25 cellular contexts compared by ENCODE assay signal in the genomic region with DNA sequence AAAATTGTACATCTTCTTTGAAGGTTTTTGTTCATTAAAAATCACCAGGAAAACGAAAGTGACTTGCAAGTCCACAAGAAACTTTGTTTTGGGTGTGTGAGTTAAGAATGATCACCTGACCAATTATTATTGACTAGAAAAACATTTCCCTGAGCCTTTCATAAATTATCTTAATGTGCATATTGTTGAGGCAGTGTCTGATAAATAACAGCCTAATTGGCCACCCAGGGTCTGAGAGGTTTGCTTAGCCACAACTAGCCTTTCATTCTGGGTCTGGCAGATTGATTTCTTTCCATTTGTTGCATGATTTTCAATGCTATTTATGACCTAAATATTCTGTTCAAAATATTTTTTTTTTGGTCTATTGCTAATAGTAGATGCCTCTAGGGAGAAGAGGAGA.
"Had no signal": no experiment of that assay in that cellular context is flagged by ENCODE, and none has a peak within 500 bp of the region (broad histone marks: within the 10 kb centered on the region; RNA-seq: fewer than 3 reads in every experiment).

No MANE protein-coding gene starts in this region.

- H3K9me3 ChIP-seq: adrenal gland, Peyer's patch, SJCRH30, SK-N-SH had no signal

- H3K27ac ChIP-seq: adrenal gland, coronary artery, Peyer's patch, RWPE1, SJCRH30, VCaP had no signal

- DNase-seq: activated CD4-positive, alpha-beta memory T cell treated with anti-CD3 and anti-CD28 coated beads, Interleukin-2, amount 10 ng/mL, durations not matched to agents 7 days and 5 days; activated CD4-positive, alpha-beta T cell treated with anti-CD3 and anti-CD28 coated beads, Interleukin-2, amount 50 U/mL, for 1 hour; activated CD4-positive, CD25-positive, alpha-beta regulatory T cell; activated naive CD4-positive, alpha-beta T cell treated with anti-CD3 and anti-CD28 coated beads, Interleukin-2, amount 50 U/mL, for 16 hours; activated naive CD8-positive, alpha-beta T cell treated with anti-CD3 and anti-CD28 coated beads, Interleukin-2, amount 10 ng/mL, durations not matched to agents 7 days and 5 days; activated T-cell treated with anti-CD3 and anti-CD28 coated beads for 4 hours; adrenal gland; anterior cingulate cortex; central memory CD4-positive, alpha-beta T cell; KBM-7; NCI-H1048; NCI-H1436; NCI-H187 treated with DMSO at 0.1 percent for 48 hours; NCI-H345; NCI-H510A; NCI-H526 treated with DMSO at 0.1 percent for 48 hours; Peyer's patch; Right ventricle myocardium superior; SJCRH30; SK-N-SH; T-helper 1 cell had no signal

- H3K4me2 ChIP-seq: SK-N-SH had no signal

- H3K9ac ChIP-seq: SK-N-SH had no signal

- H3K9me3 Mint-ChIP-seq: activated CD4-positive, alpha-beta memory T cell treated with anti-CD3 and anti-CD28 coated beads, Interleukin-2, amount 10 ng/mL, durations not matched to agents 7 days and 5 days had no signal

- H3K27me3 ChIP-seq: adrenal gland, Peyer's patch, SJCRH30 had no signal

- H3K4me3 ChIP-seq: adrenal gland, coronary artery, Peyer's patch, SJCRH30 had no signal

- H3K36me3 Mint-ChIP-seq: activated naive CD8-positive, alpha-beta T cell treated with anti-CD3 and anti-CD28 coated beads, Interleukin-2, amount 10 ng/mL, durations not matched to agents 7 days and 5 days had no signal

- FAIRE-seq: bronchial epithelial cell had no signal

- H3K4me1 Mint-ChIP-seq: activated CD4-positive, alpha-beta memory T cell treated with anti-CD3 and anti-CD28 coated beads, Interleukin-2, amount 10 ng/mL, durations not matched to agents 7 days and 5 days; activated naive CD8-positive, alpha-beta T cell treated with anti-CD3 and anti-CD28 coated beads, Interleukin-2, amount 10 ng/mL, durations not matched to agents 7 days and 5 days had no signal

- H3K36me3 ChIP-seq: adrenal gland, Peyer's patch, SJCRH30 had no signal

- H3K27ac Mint-ChIP-seq: activated CD4-positive, alpha-beta memory T cell treated with anti-CD3 and anti-CD28 coated beads, Interleukin-2, amount 10 ng/mL, durations not matched to agents 7 days and 5 days; activated naive CD8-positive, alpha-beta T cell treated with anti-CD3 and anti-CD28 coated beads, Interleukin-2, amount 10 ng/mL, durations not matched to agents 7 days and 5 days had no signal

- H3K27me3 Mint-ChIP-seq: activated CD4-positive, alpha-beta memory T cell treated with anti-CD3 and anti-CD28 coated beads, Interleukin-2, amount 10 ng/mL, durations not matched to agents 7 days and 5 days had no signal

- H3K4me3 Mint-ChIP-seq: activated CD4-positive, alpha-beta memory T cell treated with anti-CD3 and anti-CD28 coated beads, Interleukin-2, amount 10 ng/mL, durations not matched to agents 7 days and 5 days; activated naive CD8-positive, alpha-beta T cell treated with anti-CD3 and anti-CD28 coated beads, Interleukin-2, amount 10 ng/mL, durations not matched to agents 7 days and 5 days had no signal
